Comparison of ENCODE assay signal across 8 cellular contexts in the genomic region with DNA sequence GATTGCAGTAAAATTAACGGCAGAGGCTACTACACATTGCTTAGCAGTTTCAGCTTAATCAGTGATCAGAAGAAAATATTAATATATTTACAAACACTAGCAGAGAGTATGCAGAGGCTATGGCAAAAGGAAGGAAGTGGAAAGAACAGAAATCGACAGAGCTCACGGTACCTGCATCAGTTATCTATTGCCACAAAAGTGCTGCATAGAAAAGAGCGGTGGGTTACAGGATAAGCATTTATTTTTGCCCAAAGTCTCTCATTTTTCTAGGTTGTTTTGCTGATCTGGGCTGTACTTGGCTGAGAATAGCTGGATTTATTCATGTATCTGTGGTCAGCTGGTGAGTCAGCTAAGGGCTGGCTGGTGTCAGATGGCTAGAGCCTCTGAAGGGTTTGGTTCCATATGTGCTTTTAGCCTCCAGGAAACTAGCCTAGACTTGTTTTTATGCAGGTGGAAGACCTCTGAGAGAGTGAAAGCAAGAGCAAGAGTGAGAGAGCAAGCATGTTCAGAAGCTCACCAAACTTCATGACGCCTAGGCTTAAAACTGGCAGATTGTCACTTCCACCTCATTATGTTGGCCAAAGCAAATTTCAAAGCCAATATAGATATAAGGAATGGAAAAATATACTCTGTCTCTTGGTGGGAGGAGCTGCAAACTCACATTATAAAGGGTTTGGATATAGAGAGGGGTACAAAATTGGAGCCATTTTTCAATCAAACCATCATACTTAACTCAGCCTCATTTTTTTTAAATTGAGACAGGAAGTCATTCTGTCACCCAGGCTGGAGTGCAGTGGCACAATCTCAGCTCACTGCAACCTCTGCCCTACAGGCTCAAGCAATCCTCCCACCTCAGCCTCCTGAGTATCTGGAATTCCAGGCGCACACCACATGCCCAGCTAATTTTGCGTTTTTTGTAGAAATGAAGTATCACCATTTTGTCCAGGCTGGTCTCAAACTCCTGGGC.
A peak's percentile ranks its signal among the peaks of the same experiment; 100 is the strongest.
DNase-seq lines count a peak whose midpoint lies in the region; ATAC-seq and TF ChIP-seq lines count a peak whose summit lies in the region.

No MANE protein-coding gene starts in this region.

- no peak overlapping the region for H3K4me3 ChIP-seq in left ventricle myocardium inferior

- no peak overlapping the region for H3K27ac ChIP-seq in left ventricle myocardium inferior (replicated peaks)

- ATAC-seq in GM18870 (IDR thresholded peaks at IDR 0.05; ENCODE audit: unreplicated experiment) (peak; percentile 99), HG03039 (IDR thresholded peaks at IDR 0.05; ENCODE audit: unreplicated experiment) (peak; percentile 98), SK-N-SH treated with all-trans-retinoic acid at 6 μM for 48 hours (peak; percentile 87)

- no peaks in the 10 kb centered on the region for H3K9me3 ChIP-seq in left ventricle myocardium inferior (replicated peaks)

- no peaks in the 10 kb centered on the region for H3K27me3 ChIP-seq in left ventricle myocardium inferior (ENCODE audit: low read depth)

- intact Hi-C loops in left ventricle myocardium inferior (cut with micrococcal nuclease), result no loop called here

- no peaks in the 10 kb centered on the region for H3K36me3 ChIP-seq in left ventricle myocardium inferior

- TF ChIP-seq CTCF in AG09319 (IDR thresholded peaks at IDR 0.05; ENCODE audit: low read depth, low read length), result no peak
- no peak for TF ChIP-seq CTCF in left ventricle myocardium inferior (IDR thresholded peaks at IDR 0.05; ENCODE audit: borderline replicate concordance)

- DNase-seq in AG09319 (ENCODE audit: extremely low read depth, low read depth) (peak; percentile 44), glomerular visceral epithelial cell (ENCODE audit: extremely low spot score) (peak; percentile 82), retina (no peak), left ventricle myocardium inferior (no peak), activated gamma-delta T cell (lab: John Stamatoyannopoulos, UW) (no peak)

- H3K4me1 ChIP-seq in left ventricle myocardium inferior, result no peaks in the 10 kb centered on the region

TF ChIP-seq in SK-N-SH treated with all-trans-retinoic acid at 6 μM for 48 hours, 23 proteins besides CTCF, POLR2A, EP300 and RAD21:
- TF ChIP-seq ZNF8 (CRISPR knock-in tag; IDR thresholded peaks at IDR 0.05) (no peak), CSDC2 (CRISPR knock-in tag; IDR thresholded peaks at IDR 0.05) (no peak), PPARA (CRISPR knock-in tag; IDR thresholded peaks at IDR 0.05; ENCODE audit: borderline replicate concordance) (no peak), TOX (CRISPR knock-in tag; IDR thresholded peaks at IDR 0.05; ENCODE audit: borderline replicate concordance) (no peak), ARNTL (CRISPR knock-in tag; IDR thresholded peaks at IDR 0.05; ENCODE audit: borderline replicate concordance, low read depth) (no peak), ZFP30 (CRISPR knock-in tag; IDR thresholded peaks at IDR 0.05) (no peak), BACH2 (CRISPR knock-in tag; IDR thresholded peaks at IDR 0.05; ENCODE audit: borderline replicate concordance) (no peak), ZFP3 (CRISPR knock-in tag; IDR thresholded peaks at IDR 0.05) (no peak), OSR1 (CRISPR knock-in tag; IDR thresholded peaks at IDR 0.05) (no peak), ESRRG (CRISPR knock-in tag; IDR thresholded peaks at IDR 0.05) (no peak), ZC3H10 (CRISPR knock-in tag; IDR thresholded peaks at IDR 0.05) (no peak), TCF4 (CRISPR knock-in tag; IDR thresholded peaks at IDR 0.05; ENCODE audit: borderline replicate concordance) (no peak)
- TF ChIP-seq, protein P1, sequence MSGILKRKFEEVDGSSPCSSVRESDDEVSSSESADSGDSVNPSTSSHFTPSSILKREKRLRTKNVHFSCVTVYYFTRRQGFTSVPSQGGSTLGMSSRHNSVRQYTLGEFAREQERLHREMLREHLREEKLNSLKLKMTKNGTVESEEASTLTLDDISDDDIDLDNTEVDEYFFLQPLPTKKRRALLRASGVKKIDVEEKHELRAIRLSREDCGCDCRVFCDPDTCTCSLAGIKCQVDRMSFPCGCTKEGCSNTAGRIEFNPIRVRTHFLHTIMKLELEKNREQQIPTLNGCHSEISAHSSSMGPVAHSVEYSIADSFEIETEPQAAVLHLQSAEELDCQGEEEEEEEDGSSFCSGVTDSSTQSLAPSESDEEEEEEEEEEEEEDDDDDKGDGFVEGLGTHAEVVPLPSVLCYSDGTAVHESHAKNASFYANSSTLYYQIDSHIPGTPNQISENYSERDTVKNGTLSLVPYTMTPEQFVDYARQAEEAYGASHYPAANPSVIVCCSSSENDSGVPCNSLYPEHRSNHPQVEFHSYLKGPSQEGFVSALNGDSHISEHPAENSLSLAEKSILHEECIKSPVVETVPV (CRISPR knock-in tag; IDR thresholded peaks at IDR 0.05), result no peak
- TF ChIP-seq, protein P2, sequence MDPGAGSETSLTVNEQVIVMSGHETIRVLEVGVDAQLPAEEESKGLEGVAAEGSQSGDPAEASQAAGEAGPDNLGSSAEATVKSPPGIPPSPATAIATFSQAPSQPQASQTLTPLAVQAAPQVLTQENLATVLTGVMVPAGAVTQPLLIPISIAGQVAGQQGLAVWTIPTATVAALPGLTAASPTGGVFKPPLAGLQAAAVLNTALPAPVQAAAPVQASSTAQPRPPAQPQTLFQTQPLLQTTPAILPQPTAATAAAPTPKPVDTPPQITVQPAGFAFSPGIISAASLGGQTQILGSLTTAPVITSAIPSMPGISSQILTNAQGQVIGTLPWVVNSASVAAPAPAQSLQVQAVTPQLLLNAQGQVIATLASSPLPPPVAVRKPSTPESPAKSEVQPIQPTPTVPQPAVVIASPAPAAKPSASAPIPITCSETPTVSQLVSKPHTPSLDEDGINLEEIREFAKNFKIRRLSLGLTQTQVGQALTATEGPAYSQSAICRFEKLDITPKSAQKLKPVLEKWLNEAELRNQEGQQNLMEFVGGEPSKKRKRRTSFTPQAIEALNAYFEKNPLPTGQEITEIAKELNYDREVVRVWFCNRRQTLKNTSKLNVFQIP (CRISPR knock-in tag; IDR thresholded peaks at IDR 0.05; ENCODE audit: borderline replicate concordance, low read depth), result no peak
- TF ChIP-seq, protein P3, sequence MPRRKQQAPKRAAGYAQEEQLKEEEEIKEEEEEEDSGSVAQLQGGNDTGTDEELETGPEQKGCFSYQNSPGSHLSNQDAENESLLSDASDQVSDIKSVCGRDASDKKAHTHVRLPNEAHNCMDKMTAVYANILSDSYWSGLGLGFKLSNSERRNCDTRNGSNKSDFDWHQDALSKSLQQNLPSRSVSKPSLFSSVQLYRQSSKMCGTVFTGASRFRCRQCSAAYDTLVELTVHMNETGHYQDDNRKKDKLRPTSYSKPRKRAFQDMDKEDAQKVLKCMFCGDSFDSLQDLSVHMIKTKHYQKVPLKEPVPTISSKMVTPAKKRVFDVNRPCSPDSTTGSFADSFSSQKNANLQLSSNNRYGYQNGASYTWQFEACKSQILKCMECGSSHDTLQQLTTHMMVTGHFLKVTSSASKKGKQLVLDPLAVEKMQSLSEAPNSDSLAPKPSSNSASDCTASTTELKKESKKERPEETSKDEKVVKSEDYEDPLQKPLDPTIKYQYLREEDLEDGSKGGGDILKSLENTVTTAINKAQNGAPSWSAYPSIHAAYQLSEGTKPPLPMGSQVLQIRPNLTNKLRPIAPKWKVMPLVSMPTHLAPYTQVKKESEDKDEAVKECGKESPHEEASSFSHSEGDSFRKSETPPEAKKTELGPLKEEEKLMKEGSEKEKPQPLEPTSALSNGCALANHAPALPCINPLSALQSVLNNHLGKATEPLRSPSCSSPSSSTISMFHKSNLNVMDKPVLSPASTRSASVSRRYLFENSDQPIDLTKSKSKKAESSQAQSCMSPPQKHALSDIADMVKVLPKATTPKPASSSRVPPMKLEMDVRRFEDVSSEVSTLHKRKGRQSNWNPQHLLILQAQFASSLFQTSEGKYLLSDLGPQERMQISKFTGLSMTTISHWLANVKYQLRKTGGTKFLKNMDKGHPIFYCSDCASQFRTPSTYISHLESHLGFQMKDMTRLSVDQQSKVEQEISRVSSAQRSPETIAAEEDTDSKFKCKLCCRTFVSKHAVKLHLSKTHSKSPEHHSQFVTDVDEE (CRISPR knock-in tag; IDR thresholded peaks at IDR 0.05), result no peak

Comparison
In these comparisons a context has a peak if more than half of its experiments do, and no peak if none do; other contexts are left out.
1. DNase-seq: peak in AG09319 (single experiment) and glomerular visceral epithelial cell (single experiment); none in retina (single experiment), left ventricle myocardium inferior (single experiment) and activated gamma-delta T cell (single experiment).
2. Peak in every context shown above with its lines, with median percentiles within 50 percentile points of each other: ATAC-seq.